Comparison of ENCODE assay signal across 8 cellular contexts in genomic region chr9:125126019-125126746, GRCh38. TPM values are rescaled to one million over a fixed set of nuclear protein-coding genes. Genes with fewer than 3 reads are reported as not detected.
DNase-seq lines count a peak whose midpoint lies in the region; ATAC-seq and TF ChIP-seq lines count a peak whose summit lies in the region.

No MANE protein-coding gene starts in this region.

- POLR2A ChIA-PET in CD4-positive, alpha-beta memory T cell (lab: Charles Lee; ENCODE audit: partially characterized antibody): interaction anchor here (0.6 to 2.4 kb wide), 13 partner anchors 14 to 331 kb away, joined by 3 to 25 read pairs (median 5); partner anchors contain the start of genes ARPC5L, GOLGA1, HSPA5 and SCAI
- POLR2A ChIA-PET in activated CD4-positive, alpha-beta T cell treated with anti-CD3 and anti-CD28 coated beads for 36 hours (lab: Charles Lee): interaction anchor here (0.6 to 0.7 kb wide), 3 partner anchors 111 to 350 kb away, joined by 3 to 9 read pairs (median 4); partner anchors contain the start of gene OLFML2A

- no peak overlapping the region for H3K4me3 ChIP-seq in CD4-positive, alpha-beta memory T cell (ENCODE audit: low read length in 2 of 2)
- no peak overlapping the region for H3K4me3 ChIP-seq in lung

- peak overlapping the region; percentile 63 to 95 (median 81) for H3K4me3 Mint-ChIP-seq in CD4-positive, alpha-beta memory T cell
- H3K4me3 Mint-ChIP-seq in activated CD4-positive, alpha-beta T cell treated with anti-CD3 and anti-CD28 coated beads for 36 hours: peak overlapping the region; percentile 64
- peak overlapping the region; percentile 69 for H3K4me3 Mint-ChIP-seq in central memory CD8-positive, alpha-beta T cell

- H3K9me3 Mint-ChIP-seq in CD4-positive, alpha-beta memory T cell: peaks cover 0 to 3% (median 0%) of the 10 kb centered on the region in 8 donors
- no peaks in the 10 kb centered on the region for H3K9me3 Mint-ChIP-seq in activated CD4-positive, alpha-beta T cell treated with anti-CD3 and anti-CD28 coated beads for 36 hours (ENCODE audit: low read depth)
- no peaks in the 10 kb centered on the region for H3K9me3 Mint-ChIP-seq in central memory CD8-positive, alpha-beta T cell

- peak; percentile 84 to 90 (median 86) for DNase-seq in CD4-positive, alpha-beta memory T cell
- DNase-seq in LHCN-M2 (ENCODE audit: low read depth) (peak; percentile 99), lung (ENCODE audit: low spot score) (peak; percentile 68), DMS153 treated with DMSO at 0.1 percent for 48 hours (lab: John Stamatoyannopoulos, UW; ENCODE audit: unreplicated experiment) (no peak)
- DNase-seq in activated CD4-positive, alpha-beta T cell treated with anti-CD3 and anti-CD28 coated beads for 36 hours: peak; percentile 90
- peak; percentile 53 to 82 for DNase-seq in central memory CD8-positive, alpha-beta T cell (ENCODE audit: low spot score in 2 of 2)
- DNase-seq in stimulated activated CD8-positive, alpha-beta memory T cell treated with anti-CD3 and anti-CD28 coated beads, Interleukin-15, amount 100 ng/mL, for 1 hour (ENCODE audit: low read depth): peak; percentile 51

- peak overlapping the region; percentile 88 to 99 (median 94) for H3K27ac Mint-ChIP-seq in CD4-positive, alpha-beta memory T cell
- H3K27ac Mint-ChIP-seq in activated CD4-positive, alpha-beta T cell treated with anti-CD3 and anti-CD28 coated beads for 36 hours: peak overlapping the region; percentile 100
- peak overlapping the region; percentile 88 for H3K27ac Mint-ChIP-seq in central memory CD8-positive, alpha-beta T cell (ENCODE audit: low read depth)

- no peaks in the 10 kb centered on the region for H3K9me3 ChIP-seq in CD4-positive, alpha-beta memory T cell (ENCODE audit: control insufficient read depth in 1 of 2, low read length in 2 of 2)
- H3K9me3 ChIP-seq in lung (ENCODE audit: control insufficient read depth in 2 of 2, insufficient read depth in 1 of 2, low read length in 1 of 2): no peaks in the 10 kb centered on the region

- no peak overlapping the region for H3K27ac ChIP-seq in CD4-positive, alpha-beta memory T cell (ENCODE audit: low read depth, low read length)
- H3K27ac ChIP-seq in lung (ENCODE audit: low read depth in 1 of 2, low read length in 1 of 2): peak overlapping the region in 1 of 2 donors; percentile 77

- CTCF ChIA-PET in CD4-positive, alpha-beta memory T cell (lab: Charles Lee; ENCODE audit: partially characterized antibody): interaction anchor here (0.6 to 4.0 kb wide), 8 partner anchors 9 to 355 kb away, joined by 3 to 26 read pairs (median 3); partner anchors contain the start of genes GAPVD1, NR6A1 and SCAI
- CTCF ChIA-PET in activated CD4-positive, alpha-beta T cell treated with anti-CD3 and anti-CD28 coated beads for 36 hours (lab: Charles Lee): interaction anchor here (0.7 to 1.3 kb wide), 6 partner anchors 9 to 149 kb away, joined by 3 to 6 read pairs (median 3); no protein-coding TSS in a partner anchor

- H3K27me3 Mint-ChIP-seq in CD4-positive, alpha-beta memory T cell: peaks cover 0 to 1% of the 10 kb centered on the region in 2 donors
- no peaks in the 10 kb centered on the region for H3K27me3 Mint-ChIP-seq in activated CD4-positive, alpha-beta T cell treated with anti-CD3 and anti-CD28 coated beads for 36 hours
- H3K27me3 Mint-ChIP-seq in central memory CD8-positive, alpha-beta T cell: no peaks in the 10 kb centered on the region

- peaks cover 0 to 5% of the 10 kb centered on the region in 2 donors for H3K36me3 Mint-ChIP-seq in CD4-positive, alpha-beta memory T cell
- peaks cover 12% of the 10 kb centered on the region for H3K36me3 Mint-ChIP-seq in activated CD4-positive, alpha-beta T cell treated with anti-CD3 and anti-CD28 coated beads for 36 hours (ENCODE audit: low read depth)
- peaks cover 7% of the 10 kb centered on the region for H3K36me3 Mint-ChIP-seq in central memory CD8-positive, alpha-beta T cell (ENCODE audit: insufficient read depth)

- ATAC-seq in GM21619 (IDR thresholded peaks at IDR 0.05; ENCODE audit: unreplicated experiment): peak; percentile 86
- peak; percentile 95 for ATAC-seq in activated CD4-positive, alpha-beta T cell treated with anti-CD3 and anti-CD28 coated beads for 36 hours
- peak; percentile 100 for ATAC-seq in central memory CD8-positive, alpha-beta T cell (replicated peaks; ENCODE audit: extremely low read depth, poor library complexity, severe bottlenecking)
- ATAC-seq in lung (ENCODE audit: insufficient read depth, low FRiP score): peak; percentile 86

- 48 to 72% methylated on average over 2 of the region's 2 CpGs for WGBS in lung, 2 donors

- peaks cover 24 to 36% (median 30%) of the 10 kb centered on the region in 4 donors for H3K4me1 Mint-ChIP-seq in CD4-positive, alpha-beta memory T cell
- H3K4me1 Mint-ChIP-seq in activated CD4-positive, alpha-beta T cell treated with anti-CD3 and anti-CD28 coated beads for 36 hours: peaks cover 34% of the 10 kb centered on the region
- H3K4me1 Mint-ChIP-seq in central memory CD8-positive, alpha-beta T cell: peaks cover 26% of the 10 kb centered on the region

- H3K36me3 ChIP-seq in CD4-positive, alpha-beta memory T cell (ENCODE audit: insufficient read depth, low read length): no peaks in the 10 kb centered on the region
- peaks cover 0 to 2% of the 10 kb centered on the region in 2 donors for H3K36me3 ChIP-seq in lung (ENCODE audit: control insufficient read depth in 2 of 2, insufficient read depth in 2 of 2, low read length in 2 of 2)

- intact Hi-C loops in CD4-positive, alpha-beta memory T cell (cut with micrococcal nuclease): loop anchor here (2.0 kb wide), 1 partner anchor 17 kb away; the partner anchor contains the start of gene SCAI
- intact Hi-C loops in activated CD4-positive, alpha-beta T cell treated with anti-CD3 and anti-CD28 coated beads for 36 hours (cut with DNase I, micrococcal nuclease): loop anchor here in 1 of 2 experiments (2.0 kb wide), 1 partner anchor 17 kb away; the partner anchor contains the start of gene SCAI

- no peak for TF ChIP-seq CTCF in lung (IDR thresholded peaks at IDR 0.05; ENCODE audit: control extremely low read depth, extremely low read depth)

- peaks cover 24% of the 10 kb centered on the region for H3K4me1 ChIP-seq in CD4-positive, alpha-beta memory T cell (ENCODE audit: insufficient read depth, low read length)
- H3K4me1 ChIP-seq in lung (ENCODE audit: control insufficient read depth in 2 of 2, insufficient read depth in 2 of 2, low read length in 2 of 2): peaks cover 0 to 5% of the 10 kb centered on the region in 2 donors

- no peaks in the 10 kb centered on the region for H3K27me3 ChIP-seq in CD4-positive, alpha-beta memory T cell (ENCODE audit: insufficient read depth, low read length)
- no peaks in the 10 kb centered on the region for H3K27me3 ChIP-seq in lung (ENCODE audit: control insufficient read depth, insufficient read depth)

RNA-seq across cellular contexts. Expression of gene SCAI, which starts 17.1 kb away (rescaled TPM):
- total RNA-seq in CD4-positive, alpha-beta memory T cell: 10 to 100 TPM; 14.7 to 15.5 TPM
- polyA plus RNA-seq in CD4-positive, alpha-beta memory T cell: 1 to 10 TPM in 1 of 2 donors, under 1 TPM in 1; 0.23 to 2.4 TPM
- total RNA-seq in LHCN-M2 (2014; rRNA removed): 2.3 and 6.1 TPM in 2 replicates
- 1.3 TPM for polyA plus RNA-seq in LHCN-M2 (2012)
- 10 to 100 TPM; 13.0 to 13.8 TPM for total RNA-seq in activated CD4-positive, alpha-beta T cell treated with anti-CD3 and anti-CD28 coated beads for 36 hours
- 10 to 100 TPM; 11.1 to 39.9 TPM for total RNA-seq in lung
- 1 to 10 TPM; 1.4 to 5.0 TPM for polyA plus RNA-seq in lung
